15 cellular contexts compared by ENCODE assay signal in genomic region chr12:12331244-12331771, GRCh38. TPM values are rescaled to one million over a fixed set of nuclear protein-coding genes. Genes with fewer than 3 reads are reported as not detected.
DNase-seq lines count a peak whose midpoint lies in the region; FAIRE-seq and TF ChIP-seq lines count a peak whose summit lies in the region.
"Had no signal": no experiment of that assay in that cellular context is flagged by ENCODE, and none has a peak within 500 bp of the region (broad histone marks: within the 10 kb centered on the region; RNA-seq: fewer than 3 reads in every experiment).

No MANE protein-coding gene starts in this region.

- H3K27ac Mint-ChIP-seq in astrocyte (ENCODE audit: unreplicated experiment) (no peak overlapping the region), progenitor cell of endocrine pancreas (peak overlapping the region; percentile 94)
- H3K27ac Mint-ChIP-seq: stimulated activated naive CD8-positive, alpha-beta T cell treated with anti-CD3 and anti-CD28 coated beads, Interleukin-15, Interleukin-2, amounts not matched to agents 100 ng/mL and 50 ng/mL, for 24 hours; T-helper 2 cell treated with Interferon-gamma antibody and Interleukin-4, amounts not matched to agents 5 μg/mL and 100 μg/mL, for 36 hours had no signal

- H3K4me3 Mint-ChIP-seq in astrocyte (ENCODE audit: unreplicated experiment) (no peak overlapping the region), progenitor cell of endocrine pancreas (ENCODE audit: low read depth) (peak overlapping the region; percentile 32)
- H3K4me3 Mint-ChIP-seq: stimulated activated naive CD8-positive, alpha-beta T cell treated with anti-CD3 and anti-CD28 coated beads, Interleukin-15, Interleukin-2, amounts not matched to agents 100 ng/mL and 50 ng/mL, for 24 hours; T-helper 2 cell treated with Interferon-gamma antibody and Interleukin-4, amounts not matched to agents 5 μg/mL and 100 μg/mL, for 36 hours had no signal

- H2AFZ ChIP-seq in astrocyte (ENCODE audit: low read depth, low read length): no peak overlapping the region

- no peaks in the 10 kb centered on the region for H3K27me3 ChIP-seq in H7 (ENCODE audit: control insufficient read depth, insufficient read depth, low read length)
- H3K27me3 ChIP-seq in astrocyte (ENCODE audit: insufficient read depth, low read length): no peaks in the 10 kb centered on the region
- no peaks in the 10 kb centered on the region for H3K27me3 ChIP-seq in esophagus muscularis mucosa
- H3K27me3 ChIP-seq in tibial artery: no peaks in the 10 kb centered on the region
- H3K27me3 ChIP-seq: foreskin keratinocyte had no signal

- H3K9me3 ChIP-seq in astrocyte (ENCODE audit: insufficient read depth, low read depth, low read length) (no peaks in the 10 kb centered on the region), esophagus muscularis mucosa (no peaks in the 10 kb centered on the region), tibial artery (no peaks in the 10 kb centered on the region)

- peak; percentile 76 for DNase-seq in H7
- peak; percentile 73 for DNase-seq in astrocyte (ENCODE audit: low read depth)
- DNase-seq in inferior parietal cortex (ENCODE audit: extremely low spot score): peak; percentile 54
- DNase-seq in progenitor cell of endocrine pancreas (ENCODE audit: low spot score, unreplicated experiment): no peak
- no peak for DNase-seq in COLO668 (lab: John Stamatoyannopoulos, UW; ENCODE audit: unreplicated experiment)
- DNase-seq in SHP77 (lab: John Stamatoyannopoulos, UW): no peak
- no peak for DNase-seq in esophagus muscularis mucosa (ENCODE audit: extremely low spot score)
- no peak for DNase-seq in tibial artery
- DNase-seq: activated CD4-positive, alpha-beta T cell treated with anti-CD3 and anti-CD28 coated beads for 1 hour; activated effector memory CD4-positive, alpha-beta T cell treated with Interleukin-2 at 50 U/mL for 16 hours; NCI-H187; right cardiac atrium had no signal

- H3K4me1 Mint-ChIP-seq in astrocyte (ENCODE audit: low read depth, unreplicated experiment) (peaks cover 9% of the 10 kb centered on the region), progenitor cell of endocrine pancreas (ENCODE audit: low read depth) (peaks cover 36% of the 10 kb centered on the region)

- H4K20me1 ChIP-seq in astrocyte (ENCODE audit: insufficient read depth, low read length): no peaks in the 10 kb centered on the region

- H3K36me3 ChIP-seq in H7 (replicated peaks; ENCODE audit: control insufficient read depth, insufficient read depth, low read length) (no peaks in the 10 kb centered on the region), astrocyte (ENCODE audit: insufficient read depth, low read length) (no peaks in the 10 kb centered on the region), esophagus muscularis mucosa (peaks cover 10 to 26% (median 16%) of the 10 kb centered on the region in 4 donors), tibial artery (peaks cover 0 to 12% (median 7%) of the 10 kb centered on the region in 3 donors)

- WGBS in esophagus muscularis mucosa: 84% methylated on average over 7 of the region's 7 CpGs

- TF ChIP-seq CTCF in astrocyte (IDR thresholded peaks at IDR 0.05; ENCODE audit: insufficient read depth, low read depth, low read length) (no peak), progenitor cell of endocrine pancreas (IDR thresholded peaks at IDR 0.05; ENCODE audit: unreplicated experiment) (no peak), esophagus muscularis mucosa (IDR thresholded peaks at IDR 0.05) (no peak), tibial artery (IDR thresholded peaks at IDR 0.05) (no peak)

- no peaks in the 10 kb centered on the region for H3K27me3 Mint-ChIP-seq in astrocyte (ENCODE audit: low read depth, unreplicated experiment)
- H3K27me3 Mint-ChIP-seq in progenitor cell of endocrine pancreas: no peaks in the 10 kb centered on the region
- H3K27me3 Mint-ChIP-seq: stimulated activated naive CD8-positive, alpha-beta T cell treated with anti-CD3 and anti-CD28 coated beads, Interleukin-15, Interleukin-2, amounts not matched to agents 100 ng/mL and 50 ng/mL, for 24 hours had no signal

- FAIRE-seq in astrocyte (lab: Jason Lieb, UNC): no peak

- H3K9me3 Mint-ChIP-seq in astrocyte (ENCODE audit: unreplicated experiment) (no peaks in the 10 kb centered on the region), progenitor cell of endocrine pancreas (ENCODE audit: low read depth) (no peaks in the 10 kb centered on the region)
- H3K9me3 Mint-ChIP-seq: stimulated activated naive CD8-positive, alpha-beta T cell treated with anti-CD3 and anti-CD28 coated beads, Interleukin-15, Interleukin-2, amounts not matched to agents 100 ng/mL and 50 ng/mL, for 24 hours; T-helper 2 cell treated with Interferon-gamma antibody and Interleukin-4, amounts not matched to agents 5 μg/mL and 100 μg/mL, for 36 hours had no signal

- H3K9ac ChIP-seq in astrocyte (ENCODE audit: low read length): no peak overlapping the region

- intact Hi-C loops in esophagus muscularis mucosa (cut with DNase I) (no loop called here), tibial artery (cut with DNase I; ENCODE audit: low total_unique reads) (no loop called here)

- no peak overlapping the region for H3K4me3 ChIP-seq in H7 (ENCODE audit: insufficient read depth, low read depth, low read length)
- H3K4me3 ChIP-seq in astrocyte (ENCODE audit: insufficient read depth, low read depth, low read length): no peak overlapping the region
- H3K4me3 ChIP-seq in esophagus muscularis mucosa: no peak overlapping the region
- H3K4me3 ChIP-seq in tibial artery: no peak overlapping the region

- H3K4me1 ChIP-seq in astrocyte (ENCODE audit: insufficient read depth, low read length) (peaks cover 9% of the 10 kb centered on the region), esophagus muscularis mucosa (peaks cover 10 to 23% (median 18%) of the 10 kb centered on the region in 4 donors), tibial artery (peaks cover 0 to 18% (median 12%) of the 10 kb centered on the region in 4 donors)
- H3K4me1 ChIP-seq: foreskin keratinocyte had no signal

- H3K4me2 ChIP-seq in astrocyte (ENCODE audit: low read length): no peak overlapping the region

- H3K36me3 Mint-ChIP-seq in astrocyte (ENCODE audit: low read depth, unreplicated experiment) (no peaks in the 10 kb centered on the region), progenitor cell of endocrine pancreas (ENCODE audit: insufficient read depth) (peaks cover 7% of the 10 kb centered on the region)

- H3K27ac ChIP-seq in astrocyte (ENCODE audit: low read depth, low read length) (no peak overlapping the region), esophagus muscularis mucosa (replicated peaks in 1 of 4) (no peak overlapping the region), tibial artery (no peak overlapping the region)
- H3K27ac ChIP-seq: foreskin keratinocyte had no signal

- TF ChIP-seq POLR2A in esophagus muscularis mucosa (IDR thresholded peaks at IDR 0.05; ENCODE audit: low read depth): no peak

- no peak for TF ChIP-seq EP300 in esophagus muscularis mucosa (IDR thresholded peaks at IDR 0.05)

- no peaks in the 10 kb centered on the region for H3K79me2 ChIP-seq in astrocyte (ENCODE audit: insufficient read depth, low read length)

RNA-seq across cellular contexts. Expression of gene MANSC1, which starts 18.7 kb away (rescaled TPM):
- 0.94 and 2.3 TPM in 2 replicates for total RNA-seq in H7 (2014; rRNA removed; shearing (Covaris generic))
- total RNA-seq in astrocyte: 2.5 and 2.9 TPM in 2 replicates
- total RNA-seq in progenitor cell of endocrine pancreas: 30.1 and 30.7 TPM in 2 replicates
- 10 to 100 TPM; 15.9 to 22.9 (median 19.9) TPM for total RNA-seq in esophagus muscularis mucosa

RNA-seq across cellular contexts. Expression of gene BORCS5, which starts 25.6 kb away (rescaled TPM):
- 7.4 and 7.5 TPM in 2 replicates for total RNA-seq in H7 (2014; rRNA removed; shearing (Covaris generic))
- total RNA-seq in astrocyte: 8.1 and 10.4 TPM in 2 replicates
- total RNA-seq in progenitor cell of endocrine pancreas: 22.0 and 25.2 TPM in 2 replicates
- 10 to 100 TPM; 16.5 to 25.0 (median 19.0) TPM for total RNA-seq in esophagus muscularis mucosa

Comparison
In these comparisons a context has a peak if more than half of its experiments do, and no peak if none do; other contexts are left out.
1. DNase-seq: peak in H7 (single experiment), astrocyte (single experiment) and inferior parietal cortex (single experiment); none in progenitor cell of endocrine pancreas (single experiment), COLO668 (single experiment), SHP77 (0 of 2), esophagus muscularis mucosa (single experiment) and tibial artery (0 of 2).